Comparison of ENCODE assay signal across 10 cellular contexts in the genomic region with DNA sequence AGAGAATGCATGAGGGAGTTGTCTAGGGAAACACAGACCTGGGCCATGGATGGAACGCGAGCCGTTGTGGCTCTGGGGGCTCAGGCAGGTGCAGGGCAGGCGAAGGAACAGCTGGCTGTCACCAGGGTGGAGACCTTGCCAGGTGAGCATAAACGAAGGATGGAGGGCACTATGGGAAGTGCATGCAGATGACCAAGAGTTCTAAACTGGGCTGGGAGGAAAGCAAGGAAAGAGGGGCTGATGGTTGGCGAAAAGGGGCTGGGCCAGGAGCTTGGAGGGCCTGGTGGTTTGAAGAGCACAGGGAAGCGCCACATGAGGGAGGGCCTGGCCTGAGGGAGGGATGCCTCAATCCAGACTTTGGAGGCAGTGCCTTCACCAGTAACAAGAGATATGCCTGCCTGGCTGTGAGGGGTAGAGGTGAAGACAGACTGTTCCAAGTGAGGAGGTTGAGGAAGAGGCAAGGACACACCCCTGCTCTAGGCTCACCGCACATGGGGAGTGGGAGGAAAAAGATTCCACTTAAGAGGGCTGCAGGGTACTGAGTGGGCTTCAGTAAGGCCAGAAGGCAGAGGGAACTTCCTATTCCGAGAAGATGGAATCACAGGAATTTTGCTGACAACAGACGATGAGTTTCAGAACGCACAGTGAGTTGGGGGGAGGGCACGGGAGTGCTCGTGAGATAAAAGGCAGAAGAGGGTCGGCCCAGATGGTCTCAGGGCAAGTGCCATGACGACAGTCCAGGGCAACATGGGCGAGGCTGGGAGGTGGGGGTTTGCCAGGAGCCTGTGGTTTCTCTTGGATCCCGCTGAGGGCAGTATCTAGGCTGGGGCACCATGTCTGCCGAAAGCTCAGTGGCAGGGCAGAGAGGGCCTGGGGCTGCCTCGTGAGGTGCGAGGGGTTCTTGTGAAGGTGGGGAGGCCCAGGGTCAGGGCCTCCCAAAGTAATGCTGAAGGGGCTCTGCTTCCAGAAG. TPM values are rescaled to one million over a fixed set of nuclear protein-coding genes. Genes with fewer than 3 reads are reported as not detected.
A peak's percentile ranks its signal among the peaks of the same experiment; 100 is the strongest.
DNase-seq lines count a peak whose midpoint lies in the region; ATAC-seq and TF ChIP-seq lines count a peak whose summit lies in the region.
"Had no signal": no experiment of that assay in that cellular context is flagged by ENCODE, and none has a peak within 500 bp of the region (broad histone marks: within the 10 kb centered on the region; RNA-seq: fewer than 3 reads in every experiment).

No MANE protein-coding gene starts in this region.

- H3K9me3 Mint-ChIP-seq in endodermal cell = no peaks in the 10 kb centered on the region
- peaks cover 2% of the 10 kb centered on the region for H3K9me3 Mint-ChIP-seq in neural progenitor cell
- H3K9me3 Mint-ChIP-seq: CD4-positive, alpha-beta T cell had no signal

- no peak for ATAC-seq in GM21786 (IDR thresholded peaks at IDR 0.05; ENCODE audit: unreplicated experiment)
- ATAC-seq: gastroesophageal sphincter had no signal

- H3K79me2 ChIP-seq in neural progenitor cell (ENCODE audit: low read depth) = no peaks in the 10 kb centered on the region

- no peak overlapping the region for H3K9ac ChIP-seq in endodermal cell (ENCODE audit: extremely low read depth, low read length, poor library complexity, severe bottlenecking)
- H3K9ac ChIP-seq in neural progenitor cell = no peak overlapping the region

- H3K27me3 Mint-ChIP-seq in endodermal cell (ENCODE audit: insufficient read depth) (no peaks in the 10 kb centered on the region), neural progenitor cell (ENCODE audit: insufficient read depth, low read depth) (peaks cover 3% of the 10 kb centered on the region)

- H3K27ac Mint-ChIP-seq in endodermal cell = no peak overlapping the region
- H3K27ac Mint-ChIP-seq in neural progenitor cell = peak overlapping the region; percentile 64
- H3K27ac Mint-ChIP-seq: CD4-positive, alpha-beta T cell had no signal

- H3K27me3 ChIP-seq in AG04450 (ENCODE audit: control insufficient read depth, insufficient read depth, low read length) (no peaks in the 10 kb centered on the region), H7 (ENCODE audit: control insufficient read depth, insufficient read depth, low read length) (no peaks in the 10 kb centered on the region), endodermal cell (ENCODE audit: control insufficient read depth, insufficient read depth, low read length, poor library complexity, severe bottlenecking) (no peaks in the 10 kb centered on the region), neural progenitor cell (no peaks in the 10 kb centered on the region), ascending aorta (no peaks in the 10 kb centered on the region)
- H3K27me3 ChIP-seq: gastroesophageal sphincter had no signal

- H3K36me3 Mint-ChIP-seq in endodermal cell (ENCODE audit: low read depth) = peaks cover 11% of the 10 kb centered on the region
- H3K36me3 Mint-ChIP-seq in neural progenitor cell = peaks cover 5% of the 10 kb centered on the region

- no peak overlapping the region for H3K4me2 ChIP-seq in neural progenitor cell

- CTCF ChIA-PET in AG04450 (lab: Charles Lee) = interaction anchor here (0.7 kb wide), 1 partner anchor 21 kb away, joined by 4 read pairs; the partner anchor contains the start of gene B9D1

- peaks cover 7% of the 10 kb centered on the region for H3F3A ChIP-seq in neural progenitor cell (ENCODE audit: low read depth)

- peak overlapping the region; percentile 21 for H3K27ac ChIP-seq in AG04450 (ENCODE audit: low read depth, low read length)
- no peak overlapping the region for H3K27ac ChIP-seq in endodermal cell (ENCODE audit: low read depth, low read length)
- no peak overlapping the region for H3K27ac ChIP-seq in neural progenitor cell
- H3K27ac ChIP-seq in ascending aorta = no peak overlapping the region
- H3K27ac ChIP-seq: gastroesophageal sphincter had no signal

- H3K4me3 Mint-ChIP-seq in endodermal cell (no peak overlapping the region), neural progenitor cell (no peak overlapping the region)
- H3K4me3 Mint-ChIP-seq: CD4-positive, alpha-beta T cell had no signal

- no peak for DNase-seq in AG04450 (ENCODE audit: low read depth, low spot score)
- peak; percentile 66 for DNase-seq in H7
- peak; percentile 67 for DNase-seq in endodermal cell
- no peak for DNase-seq in neural progenitor cell (ENCODE audit: low spot score)
- DNase-seq in nucleus accumbens (lab: John Stamatoyannopoulos, UW) = no peak
- no peak for DNase-seq in mucosa of gallbladder (ENCODE audit: low spot score)
- DNase-seq in ascending aorta (ENCODE audit: low spot score in 2 of 2) = no peak
- DNase-seq: CD4-positive, alpha-beta T cell had no signal

- H3K4me1 Mint-ChIP-seq in endodermal cell (peaks cover 9% of the 10 kb centered on the region), neural progenitor cell (peaks cover 32% of the 10 kb centered on the region)

- H3K9me3 ChIP-seq in AG04450 (ENCODE audit: control insufficient read depth, insufficient read depth, low read length) = no peaks in the 10 kb centered on the region; the same call in 1 of the 2 replicates
- H3K9me3 ChIP-seq in endodermal cell (ENCODE audit: control insufficient read depth, low read length) = no peaks in the 10 kb centered on the region
- no peaks in the 10 kb centered on the region for H3K9me3 ChIP-seq in neural progenitor cell (ENCODE audit: low read depth)
- H3K9me3 ChIP-seq in ascending aorta = no peaks in the 10 kb centered on the region
- H3K9me3 ChIP-seq: gastroesophageal sphincter had no signal

- H4K20me1 ChIP-seq in neural progenitor cell (ENCODE audit: low read depth) = no peaks in the 10 kb centered on the region

- POLR2A ChIA-PET in AG04450 (lab: Yijun Ruan, JAX) = interaction anchor here (1.2 kb wide), 1 partner anchor 12 kb away, joined by 5 read pairs; no protein-coding TSS in a partner anchor

- 82 to 89% methylated on average over 15 to 20 of the region's 20 CpGs for WGBS in endodermal cell (ENCODE audit: insufficient coverage in 1 of 2, insufficient read length in 1 of 2), 2 experiments

- H2AFZ ChIP-seq in neural progenitor cell (replicated peaks) = no peak overlapping the region

- intact Hi-C loops in ascending aorta (cut with DNase I) = no loop called here

- H3K4me3 ChIP-seq in AG04450 (ENCODE audit: low read depth, low read length) (no peak overlapping the region), H7 (ENCODE audit: insufficient read depth, low read depth, low read length) (no peak overlapping the region), endodermal cell (ENCODE audit: low read length) (no peak overlapping the region), neural progenitor cell (no peak overlapping the region), ascending aorta (no peak overlapping the region)
- H3K4me3 ChIP-seq: gastroesophageal sphincter had no signal

- TF ChIP-seq CTCF in AG04450 (IDR thresholded peaks at IDR 0.05; ENCODE audit: low read depth, low read length) (no peak), endodermal cell (conservative IDR thresholded peaks at IDR 0.05) (no peak), neural progenitor cell (IDR thresholded peaks at IDR 0.05) (no peak), ascending aorta (IDR thresholded peaks at IDR 0.05) (no peak)

- no peaks in the 10 kb centered on the region for H3K4me1 ChIP-seq in endodermal cell (ENCODE audit: control insufficient read depth, insufficient read depth, low read length)
- peaks cover 6% of the 10 kb centered on the region for H3K4me1 ChIP-seq in neural progenitor cell
- peaks cover 11 to 19% of the 10 kb centered on the region in 2 donors for H3K4me1 ChIP-seq in ascending aorta

- H3K36me3 ChIP-seq in H7 (replicated peaks; ENCODE audit: control insufficient read depth, insufficient read depth, low read length) = peaks cover 2% of the 10 kb centered on the region
- no peaks in the 10 kb centered on the region for H3K36me3 ChIP-seq in endodermal cell (ENCODE audit: control insufficient read depth, insufficient read depth, low read length)
- H3K36me3 ChIP-seq in neural progenitor cell = no peaks in the 10 kb centered on the region
- no peaks in the 10 kb centered on the region for H3K36me3 ChIP-seq in ascending aorta

RNA-seq across cellular contexts. Expression of gene B9D1, which starts 20.6 kb away (rescaled TPM):
- polyA plus RNA-seq in AG04450 (2011; rRNA removed) = 35.2 and 45.8 TPM in 2 replicates
- 29.7 and 36.6 TPM in 2 replicates for polyA minus RNA-seq in AG04450 (2011; rRNA and poly(A)+ RNA removed)
- total RNA-seq in H7 (2014; rRNA removed; shearing (Covaris generic)) = 61.5 and 63.5 TPM in 2 replicates
- total RNA-seq in endodermal cell (10 to 100 TPM; 37.7 to 42.8 TPM), neural progenitor cell (ENCODE audit: low replicate concordance) (15.1 and 43.0 TPM in 2 replicates), mucosa of gallbladder (25.3 TPM), ascending aorta (49.1 TPM)
- 28.5 TPM for polyA plus RNA-seq in endodermal cell (2013, experiment 1 of 2)
- polyA plus RNA-seq in endodermal cell (2013, experiment 2 of 2) = 25.0 TPM

RNA-seq across cellular contexts. Expression of gene MAPK7, which starts 36.4 kb away (rescaled TPM):
- 6.2 and 11.0 TPM in 2 replicates for polyA plus RNA-seq in AG04450 (2011; rRNA removed)
- 35.7 and 53.6 TPM in 2 replicates for polyA minus RNA-seq in AG04450 (2011; rRNA and poly(A)+ RNA removed)
- total RNA-seq in H7 (2014; rRNA removed; shearing (Covaris generic)) = 26.1 and 30.4 TPM in 2 replicates
- total RNA-seq in endodermal cell = 10 to 100 TPM; 33.3 to 53.4 TPM
- polyA plus RNA-seq in endodermal cell (2013, experiment 1 of 2) = 29.3 TPM
- polyA plus RNA-seq in endodermal cell (2013, experiment 2 of 2) = 25.5 TPM
- total RNA-seq in neural progenitor cell (ENCODE audit: low replicate concordance) = 12.2 and 20.7 TPM in 2 replicates
- total RNA-seq in mucosa of gallbladder = 23.0 TPM
- total RNA-seq in ascending aorta = 146 TPM

RNA-seq across cellular contexts. Expression of gene MFAP4, which starts 45.1 kb away (rescaled TPM):
- polyA plus RNA-seq in AG04450 (2011; rRNA removed) = 122 and 230 TPM in 2 replicates
- polyA minus RNA-seq in AG04450 (2011; rRNA and poly(A)+ RNA removed) = 57.3 and 80.3 TPM in 2 replicates
- total RNA-seq in H7 (2014; rRNA removed; shearing (Covaris generic)) = 22.2 and 24.8 TPM in 2 replicates
- total RNA-seq in endodermal cell (10 to 100 TPM; 11.1 to 36.8 TPM), neural progenitor cell (ENCODE audit: low replicate concordance) (0.22 TPM in 1 of 2 replicates, not detected in the other), mucosa of gallbladder (303 TPM), ascending aorta (280 TPM)
- polyA plus RNA-seq in endodermal cell (2013, experiment 1 of 2) = 20.4 TPM
- polyA plus RNA-seq in endodermal cell (2013, experiment 2 of 2) = 18.1 TPM
- total RNA-seq: CD4-positive, alpha-beta T cell had no signal

Comparison
In these comparisons a context has a peak if more than half of its experiments do, and no peak if none do; other contexts are left out.
1. DNase-seq: peak in H7 (single experiment) and endodermal cell (single experiment); none in AG04450 (single experiment), neural progenitor cell (single experiment), nucleus accumbens (0 of 56), mucosa of gallbladder (single experiment) and ascending aorta (0 of 2).